In the genomic region with DNA sequence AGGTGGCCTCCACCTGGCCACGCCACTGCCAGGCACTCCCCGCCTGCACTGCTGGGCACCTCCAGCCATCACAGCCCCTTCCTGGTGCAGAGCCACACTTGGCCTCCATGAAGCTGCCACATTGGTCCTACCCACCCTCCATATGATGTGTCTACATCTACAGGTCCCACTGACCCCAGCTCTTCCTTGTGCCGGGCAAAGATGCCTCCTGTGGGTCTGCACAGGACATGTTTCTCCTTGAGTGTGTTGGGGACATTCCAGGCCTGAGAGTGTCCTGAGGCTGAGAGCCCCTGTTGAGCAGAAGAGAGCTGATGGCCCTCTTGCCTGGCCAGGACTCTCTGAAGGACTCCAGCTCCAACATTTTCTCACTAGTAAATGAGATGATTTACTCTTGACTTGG, we compare ENCODE assay signal across 19 cellular contexts.
DNase-seq lines count a peak whose midpoint lies in the region; ATAC-seq and FAIRE-seq lines count a peak whose summit lies in the region.
"Had no signal": no experiment of that assay in that cellular context is flagged by ENCODE, and none has a peak within 500 bp of the region (broad histone marks: within the 10 kb centered on the region; RNA-seq: fewer than 3 reads in every experiment).

No MANE protein-coding gene starts in this region.

- H3K27ac Mint-ChIP-seq in stimulated activated naive B cell treated with anti-CD40 and anti-IgM and Interleukin-4, amounts not matched to agents 10 μg/mL and 1 μg/mL and 100 μg/mL, for 72 hours: no peak overlapping the region
- H3K27ac Mint-ChIP-seq: B cell; CD4-positive, alpha-beta T cell had no signal

- H3K36me3 Mint-ChIP-seq in stimulated activated naive B cell treated with anti-CD40 and anti-IgM and Interleukin-4, amounts not matched to agents 10 μg/mL and 1 μg/mL and 100 μg/mL, for 72 hours: peaks cover 0 to 9% of the 10 kb centered on the region in 2 donors

- peak overlapping the region; percentile 10 for H3K27ac ChIP-seq in angular gyrus (ENCODE audit: low read depth, low read length)
- H3K27ac ChIP-seq: 22Rv1, A549 had no signal

- ATAC-seq in stimulated activated naive B cell treated with anti-CD40 and anti-IgM and Interleukin-4, amounts not matched to agents 10 μg/mL and 1 μg/mL and 100 μg/mL, for 72 hours (replicated peaks): no peak
- ATAC-seq: A549, K562 had no signal

- DNase-seq in AG08395 (ENCODE audit: low spot score) (peak; percentile 1), HTR-8/SVneo (ENCODE audit: insufficient read length, low spot score) (no peak), iPS-NIHi7 (ENCODE audit: extremely low spot score) (peak; percentile 5), AG08396 (ENCODE audit: low spot score) (no peak), foreskin melanocyte (no peak), D341Med (ENCODE audit: low spot score) (no peak)
- no peak for DNase-seq in stimulated activated naive B cell treated with anti-CD40 and anti-IgM and Interleukin-4, amounts not matched to agents 10 μg/mL and 1 μg/mL and 100 μg/mL, for 72 hours
- DNase-seq: C1 segment of cervical spinal cord; Caco-2; CD4-positive, alpha-beta T cell; DMS153; DMS79; GDM1; GOT3 had no signal

- peak; percentile 4 for FAIRE-seq in HTR-8/SVneo (lab: Jason Lieb, UNC)
- FAIRE-seq: A549, K562 had no signal

- H3K4me1 Mint-ChIP-seq in stimulated activated naive B cell treated with anti-CD40 and anti-IgM and Interleukin-4, amounts not matched to agents 10 μg/mL and 1 μg/mL and 100 μg/mL, for 72 hours: no peaks in the 10 kb centered on the region
- H3K4me1 Mint-ChIP-seq: B cell had no signal

- H3K27me3 Mint-ChIP-seq in stimulated activated naive B cell treated with anti-CD40 and anti-IgM and Interleukin-4, amounts not matched to agents 10 μg/mL and 1 μg/mL and 100 μg/mL, for 72 hours: peaks cover 34 to 35% of the 10 kb centered on the region in 2 donors

- no peak overlapping the region for H3K4me3 Mint-ChIP-seq in stimulated activated naive B cell treated with anti-CD40 and anti-IgM and Interleukin-4, amounts not matched to agents 10 μg/mL and 1 μg/mL and 100 μg/mL, for 72 hours
- H3K4me3 Mint-ChIP-seq: B cell; CD4-positive, alpha-beta T cell had no signal

- H3K9me3 Mint-ChIP-seq in stimulated activated naive B cell treated with anti-CD40 and anti-IgM and Interleukin-4, amounts not matched to agents 10 μg/mL and 1 μg/mL and 100 μg/mL, for 72 hours: peaks cover 6 to 7% of the 10 kb centered on the region in 2 donors

Comparison
In these comparisons a context has a peak if more than half of its experiments do, and no peak if none do; other contexts are left out.
1. DNase-seq: peak in AG08395 (single experiment) and iPS-NIHi7 (single experiment); none in HTR-8/SVneo (single experiment), AG08396 (single experiment), foreskin melanocyte (single experiment), D341Med (single experiment) and stimulated activated naive B cell treated with anti-CD40 and anti-IgM and Interleukin-4, amounts not matched to agents 10 μg/mL and 1 μg/mL and 100 μg/mL, for 72 hours (single experiment).